Comparison of ENCODE assay signal across 1 cellular context in genomic region chr1:153945795-153946621, GRCh38.
A peak's percentile ranks its signal among the peaks of the same experiment; 100 is the strongest.
TF ChIP-seq lines count a peak whose summit lies in the region.

No MANE protein-coding gene starts in this region.

TF ChIP-seq in HepG2, 621 proteins besides CTCF, POLR2A, EP300 and RAD21 (continued from another document and continues in another):
- 0 out of 2 replicates have a peak, but pooled peaks have one; percentile 41 for TF ChIP-seq HES4 (CRISPR knock-in tag; IDR thresholded peaks at IDR 0.05; ENCODE audit: borderline replicate concordance)
- 0 out of 2 replicates have a peak, but pooled peaks have one; percentile 14 for TF ChIP-seq HOXA5 (CRISPR knock-in tag; IDR thresholded peaks at IDR 0.05)
- 0 out of 2 replicates have a peak, but pooled peaks have one; percentile 75 for TF ChIP-seq TERF1 (CRISPR knock-in tag; IDR thresholded peaks at IDR 0.05)
- TF ChIP-seq ZNF790 (CRISPR knock-in tag; IDR thresholded peaks at IDR 0.05; ENCODE audit: borderline replicate concordance), result peak; percentile 67; the same call in 1 of the 2 replicates
- TF ChIP-seq HNF1B (CRISPR knock-in tag; IDR thresholded peaks at IDR 0.05), result peak; percentile 63; the same call in 1 of the 2 replicates
- TF ChIP-seq ZNF598 (CRISPR knock-in tag; IDR thresholded peaks at IDR 0.05; ENCODE audit: borderline replicate concordance), result 0 out of 2 replicates have a peak, but pooled peaks have one; percentile 24
- TF ChIP-seq ZBTB7B (CRISPR knock-in tag; IDR thresholded peaks at IDR 0.05), result 0 out of 2 replicates have a peak, but pooled peaks have one; percentile 16
- peak; percentile 26; the same call in 1 of the 2 replicates for TF ChIP-seq CCDC6 (CRISPR knock-in tag; IDR thresholded peaks at IDR 0.05)
- no peak for TF ChIP-seq GLI4 (CRISPR knock-in tag; IDR thresholded peaks at IDR 0.05; ENCODE audit: borderline replicate concordance)
- TF ChIP-seq ZFP91 (CRISPR knock-in tag; IDR thresholded peaks at IDR 0.05; ENCODE audit: borderline replicate concordance), result 0 out of 2 replicates have a peak, but pooled peaks have one; percentile 39
- TF ChIP-seq ZNF17 (CRISPR knock-in tag; IDR thresholded peaks at IDR 0.05), result no peak
- TF ChIP-seq REL (CRISPR knock-in tag; conservative IDR thresholded peaks at IDR 0.05), result peak; percentile 20; the same call in 1 of the 2 replicates
- peak; percentile 50; the same call in 1 of the 2 replicates for TF ChIP-seq THAP9 (CRISPR knock-in tag; IDR thresholded peaks at IDR 0.05; ENCODE audit: borderline replicate concordance)
- peak; percentile 34; the same call in 1 of the 2 replicates for TF ChIP-seq HDAC2 (CRISPR knock-in tag; IDR thresholded peaks at IDR 0.05)
- TF ChIP-seq KDM3A (CRISPR knock-in tag; IDR thresholded peaks at IDR 0.05; ENCODE audit: low read depth), result no peak
- peak; percentile 58; the same call in 1 of the 2 replicates for TF ChIP-seq ZNF441 (CRISPR knock-in tag; IDR thresholded peaks at IDR 0.05; ENCODE audit: borderline replicate concordance)
- TF ChIP-seq HNF1A (IDR thresholded peaks at IDR 0.05; ENCODE audit: low read depth), result no peak
- peak; percentile 17; the same call in 1 of the 2 replicates for TF ChIP-seq HNF1A (CRISPR knock-in tag; IDR thresholded peaks at IDR 0.05; ENCODE audit: borderline replicate concordance)
- peak; percentile 23; the same call in 1 of the 2 replicates for TF ChIP-seq ZNF607 (CRISPR knock-in tag; IDR thresholded peaks at IDR 0.05; ENCODE audit: borderline replicate concordance)
- peak; percentile 22 for TF ChIP-seq HNRNPLL (IDR thresholded peaks at IDR 0.05; ENCODE audit: low read depth, low read length, poor library complexity, severe bottlenecking)
- TF ChIP-seq ZBTB40 (IDR thresholded peaks at IDR 0.05), result no peak
- peak; percentile 43; the same call in 1 of the 2 replicates for TF ChIP-seq ZBTB40 (CRISPR knock-in tag; IDR thresholded peaks at IDR 0.05)
- peak; percentile 57 for TF ChIP-seq POLR2G (IDR thresholded peaks at IDR 0.05; ENCODE audit: low read depth, low read length)
- TF ChIP-seq POLR2AphosphoS5 (IDR thresholded peaks at IDR 0.05; ENCODE audit: low read depth, low read length), result no peak
- no peak for TF ChIP-seq STAT6 (CRISPR knock-in tag; IDR thresholded peaks at IDR 0.05; ENCODE audit: borderline replicate concordance)
- 0 out of 2 replicates have a peak, but pooled peaks have one; percentile 32 for TF ChIP-seq KLF13 (CRISPR knock-in tag; IDR thresholded peaks at IDR 0.05)
- no peak; the same call in 1 of the 2 replicates for TF ChIP-seq ZNF747 (CRISPR knock-in tag; IDR thresholded peaks at IDR 0.05; ENCODE audit: borderline replicate concordance)
- TF ChIP-seq ZNF746 (CRISPR knock-in tag; IDR thresholded peaks at IDR 0.05), result 0 out of 2 replicates have a peak, but pooled peaks have one; percentile 20
- 0 out of 2 replicates have a peak, but pooled peaks have one; percentile 25 for TF ChIP-seq SALL1 (CRISPR knock-in tag; IDR thresholded peaks at IDR 0.05)
